Comparison of ENCODE assay signal across 1 cellular context in the genomic region with DNA sequence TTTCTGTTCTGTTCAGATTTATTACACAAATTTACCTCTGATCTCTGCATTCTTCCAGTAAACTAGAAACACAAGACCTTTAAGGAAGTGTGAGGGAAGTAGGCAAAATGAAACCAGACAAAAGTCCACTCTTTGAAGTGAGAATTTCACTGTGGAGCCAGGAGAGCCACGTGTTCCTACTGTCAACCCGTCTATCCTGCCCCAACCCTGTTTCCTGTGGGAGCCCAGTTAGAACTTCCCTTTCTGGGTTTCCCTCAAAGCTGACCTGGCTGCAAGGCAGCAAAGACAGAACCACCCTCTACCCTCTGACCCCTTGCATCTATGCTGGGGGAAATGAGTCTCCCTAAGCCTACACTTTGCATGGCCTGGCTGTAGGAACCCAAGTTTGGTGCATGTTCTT.
TF ChIP-seq lines count a peak whose summit lies in the region.

No MANE protein-coding gene starts in this region.

TF ChIP-seq in IMR-90, 13 proteins besides CTCF, POLR2A, EP300 and RAD21 (continued from another document):
- TF ChIP-seq, protein P1, sequence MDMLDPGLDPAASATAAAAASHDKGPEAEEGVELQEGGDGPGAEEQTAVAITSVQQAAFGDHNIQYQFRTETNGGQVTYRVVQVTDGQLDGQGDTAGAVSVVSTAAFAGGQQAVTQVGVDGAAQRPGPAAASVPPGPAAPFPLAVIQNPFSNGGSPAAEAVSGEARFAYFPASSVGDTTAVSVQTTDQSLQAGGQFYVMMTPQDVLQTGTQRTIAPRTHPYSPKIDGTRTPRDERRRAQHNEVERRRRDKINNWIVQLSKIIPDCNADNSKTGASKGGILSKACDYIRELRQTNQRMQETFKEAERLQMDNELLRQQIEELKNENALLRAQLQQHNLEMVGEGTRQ (IDR thresholded peaks at IDR 0.05; ENCODE audit: low read depth, low read length) = no peak
- no peak for TF ChIP-seq BHLHE40 (IDR thresholded peaks at IDR 0.05; ENCODE audit: low read depth, low read length)
- TF ChIP-seq CHD1 (IDR thresholded peaks at IDR 0.05; ENCODE audit: low read depth, low read length) = no peak
- no peak for TF ChIP-seq FOS (IDR thresholded peaks at IDR 0.05; ENCODE audit: low read depth, low read length)
- TF ChIP-seq MAZ (IDR thresholded peaks at IDR 0.05; ENCODE audit: borderline replicate concordance, low read depth, low read length) = no peak
- no peak for TF ChIP-seq MAFK (IDR thresholded peaks at IDR 0.05; ENCODE audit: low read depth, low read length)
- TF ChIP-seq NFE2L2 (IDR thresholded peaks at IDR 0.05; ENCODE audit: low read depth, low read length) = no peak
